Comparison of ENCODE assay signal across 15 cellular contexts in the genomic region with DNA sequence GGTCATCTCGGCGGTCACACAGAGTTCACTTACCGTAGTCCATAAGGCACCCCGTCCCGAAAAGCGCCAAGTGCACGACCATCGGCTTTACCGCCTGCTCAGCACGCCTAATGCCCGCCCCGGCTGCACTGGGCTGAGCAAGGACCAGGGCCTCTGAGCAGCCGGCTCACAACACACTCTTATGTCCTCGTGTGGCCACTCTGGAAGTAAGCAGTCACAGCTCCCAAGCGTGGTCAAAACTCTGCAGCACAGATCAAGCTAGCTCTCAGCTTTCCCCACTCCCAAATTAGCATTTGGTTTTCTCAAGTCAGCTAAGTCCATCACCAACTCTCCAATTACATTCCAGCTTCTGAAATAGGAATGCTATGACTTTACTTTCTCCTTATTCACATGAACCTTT. TPM values are rescaled to one million over a fixed set of nuclear protein-coding genes. Genes with fewer than 3 reads are reported as not detected.
DNase-seq lines count a peak whose midpoint lies in the region; ATAC-seq and TF ChIP-seq lines count a peak whose summit lies in the region.
"Had no signal": no experiment of that assay in that cellular context is flagged by ENCODE, and none has a peak within 500 bp of the region (broad histone marks: within the 10 kb centered on the region; RNA-seq: fewer than 3 reads in every experiment).

No MANE protein-coding gene starts in this region.

- H3K36me3 ChIP-seq in left lung (peaks cover 0 to 14% of the 10 kb centered on the region in 2 donors), tibial artery (peaks cover 0 to 1% (median 0%) of the 10 kb centered on the region in 3 donors)
- H3K36me3 ChIP-seq: adrenal gland had no signal

- H3K27ac ChIP-seq in left lung, result no peak overlapping the region
- H3K27ac ChIP-seq in tibial artery, result peak overlapping the region; percentile 32 to 51

- peaks cover 4% of the 10 kb centered on the region; the same call in 1 of the 2 replicates for H3K9me3 Mint-ChIP-seq in HFFc6
- H3K9me3 Mint-ChIP-seq in chondrocyte (ENCODE audit: low read depth), result no peaks in the 10 kb centered on the region
- H3K9me3 Mint-ChIP-seq: CD4-positive, alpha-beta memory T cell; stimulated activated effector memory CD8-positive, alpha-beta T cell treated with anti-CD3 and anti-CD28 coated beads, Interleukin-12 subunit alpha, Interleukin-12 subunit beta, amount 100 ng/mL, for 72 hours had no signal

- H3K36me3 Mint-ChIP-seq in HFFc6 (ENCODE audit: low read depth) (peaks cover 36% of the 10 kb centered on the region), chondrocyte (ENCODE audit: low read depth) (peaks cover 14% of the 10 kb centered on the region)

- H3K4me1 Mint-ChIP-seq in HFFc6 (ENCODE audit: low read depth) (peaks cover 64% of the 10 kb centered on the region), chondrocyte (ENCODE audit: low read depth) (peaks cover 51% of the 10 kb centered on the region)

- H3K27ac Mint-ChIP-seq in HFFc6 (peak overlapping the region; percentile 93), chondrocyte (ENCODE audit: unreplicated experiment) (peak overlapping the region; percentile 88)
- H3K27ac Mint-ChIP-seq: stimulated activated effector memory CD8-positive, alpha-beta T cell treated with anti-CD3 and anti-CD28 coated beads, Interleukin-12 subunit alpha, Interleukin-12 subunit beta, amount 100 ng/mL, for 72 hours had no signal

- peak; percentile 17; the same call in 1 of the 2 replicates for TF ChIP-seq CTCF in HFFc6 (IDR thresholded peaks at IDR 0.05)
- peak; percentile 23 for TF ChIP-seq CTCF in chondrocyte (IDR thresholded peaks at IDR 0.05)
- TF ChIP-seq CTCF in left lung (IDR thresholded peaks at IDR 0.05), result no peak
- TF ChIP-seq CTCF in tibial artery (IDR thresholded peaks at IDR 0.05), result no peak

- no peaks in the 10 kb centered on the region for H3K9me3 ChIP-seq in left lung
- no peaks in the 10 kb centered on the region for H3K9me3 ChIP-seq in tibial artery
- H3K9me3 ChIP-seq: adrenal gland had no signal

- H3K4me1 ChIP-seq in left lung (peaks cover 16 to 30% of the 10 kb centered on the region in 2 donors), tibial artery (peaks cover 0 to 46% (median 37%) of the 10 kb centered on the region in 4 donors)
- H3K4me1 ChIP-seq: adrenal gland had no signal

- H3K27me3 ChIP-seq in left lung (no peaks in the 10 kb centered on the region), tibial artery (no peaks in the 10 kb centered on the region)
- H3K27me3 ChIP-seq: adrenal gland had no signal

- intact Hi-C loops in left lung (cut with DNase I) (no loop called here), tibial artery (cut with DNase I; ENCODE audit: low total_unique reads) (no loop called here)

- H3K4me3 Mint-ChIP-seq in HFFc6, result peak overlapping the region; percentile 64
- peak overlapping the region; percentile 43 for H3K4me3 Mint-ChIP-seq in chondrocyte (ENCODE audit: unreplicated experiment)
- H3K4me3 Mint-ChIP-seq: CD4-positive, alpha-beta memory T cell; stimulated activated effector memory CD8-positive, alpha-beta T cell treated with anti-CD3 and anti-CD28 coated beads, Interleukin-12 subunit alpha, Interleukin-12 subunit beta, amount 100 ng/mL, for 72 hours had no signal

- no peak overlapping the region for H3K4me3 ChIP-seq in left lung
- no peak overlapping the region for H3K4me3 ChIP-seq in tibial artery
- H3K4me3 ChIP-seq: adrenal gland had no signal

- DNase-seq in HFFc6, result no peak
- no peak for DNase-seq in chondrocyte (ENCODE audit: low spot score)
- DNase-seq in left lung, result no peak
- DNase-seq in tibial artery, result peak in 1 of 2 donors; percentile 70
- no peak for DNase-seq in pons (ENCODE audit: low spot score)
- no peak for DNase-seq in NCI-H2171 treated with DMSO at 0.1 percent for 48 hours (lab: John Stamatoyannopoulos, UW)
- DNase-seq: activated CD4-positive, CD25-positive, alpha-beta regulatory T cell; CD4-positive, alpha-beta memory T cell; effector CD4-positive, alpha-beta T cell; left colon; NCI-H1417 had no signal

- ATAC-seq in left lung (peak; percentile 7), GM21576 (IDR thresholded peaks at IDR 0.05; ENCODE audit: unreplicated experiment) (no peak), GM18868 (IDR thresholded peaks at IDR 0.05; ENCODE audit: unreplicated experiment) (no peak)
- ATAC-seq: left colon; stimulated activated effector memory CD8-positive, alpha-beta T cell treated with anti-CD3 and anti-CD28 coated beads, Interleukin-12 subunit alpha, Interleukin-12 subunit beta, amount 100 ng/mL, for 72 hours had no signal

- H3K27me3 Mint-ChIP-seq in HFFc6 (ENCODE audit: insufficient read depth) (peaks cover 1% of the 10 kb centered on the region; the same call in 1 of the 2 replicates), chondrocyte (ENCODE audit: low read depth) (no peaks in the 10 kb centered on the region)
- H3K27me3 Mint-ChIP-seq: CD4-positive, alpha-beta memory T cell had no signal

RNA-seq across cellular contexts. Expression of a gene that starts 57.7 kb away (rescaled TPM):
- total RNA-seq in HFFc6 (2021; fragmentation: NEBNext Ultra II Directional; extraction: Animal tissue kit (Norgen Biotek cat#: 25700)), result 10 to 100 TPM; 34.6 to 44.8 (median 40.2) TPM
- total RNA-seq in chondrocyte, result 22.7 to 31.0 TPM (median 23.8 TPM) in 3 replicates
- 10 to 100 TPM; 50.9 to 58.8 TPM for total RNA-seq in left lung

Comparison
In these comparisons a context has a peak if more than half of its experiments do, and no peak if none do; other contexts are left out.
1. CTCF ChIP-seq: peak in HFFc6 (single experiment) and chondrocyte (single experiment); none in left lung (0 of 2) and tibial artery (0 of 2).
2. H3K27ac ChIP-seq: peak in tibial artery (2 of 2); none in left lung (0 of 2).